Comparison of ENCODE assay signal across 12 cellular contexts in genomic region chr3:105334138-105334882, GRCh38. TPM values are rescaled to one million over a fixed set of nuclear protein-coding genes. Genes with fewer than 3 reads are reported as not detected.
DNase-seq lines count a peak whose midpoint lies in the region; ATAC-seq, FAIRE-seq and TF ChIP-seq lines count a peak whose summit lies in the region.
"Had no signal": no experiment of that assay in that cellular context is flagged by ENCODE, and none has a peak within 500 bp of the region (broad histone marks: within the 10 kb centered on the region; RNA-seq: fewer than 3 reads in every experiment).

No MANE protein-coding gene starts in this region.

- POLR2A ChIA-PET in GM12878 (lab: Charles Lee) (no interaction called here), A673 (lab: Charles Lee; ENCODE audit: low non-redundant PET) (no interaction called here)

- H3K36me3 ChIP-seq in GM12878 (ENCODE audit: control insufficient read depth in 2 of 2, insufficient read depth in 2 of 2, low read length in 1 of 2) (no peaks in the 10 kb centered on the region), A673 (ENCODE audit: insufficient read depth, low read length, poor library complexity, severe bottlenecking) (no peaks in the 10 kb centered on the region)

- no peaks in the 10 kb centered on the region for H3K79me2 ChIP-seq in GM12878 (ENCODE audit: control insufficient read depth, insufficient read depth, low read length)
- H3K79me2 ChIP-seq: parathyroid adenoma had no signal

- H3K4me3 ChIP-seq in GM12878 (no peak overlapping the region), A673 (ENCODE audit: low read depth, low read length, poor library complexity, severe bottlenecking) (no peak overlapping the region)

- BruUV-seq in GM12878 (replicated peaks; lab: Mats Ljungman, UMichigan): no TSS peak
- no TSS peak for BruUV-seq in A673 (replicated peaks; lab: Mats Ljungman, UMichigan)

- H3K4me1 ChIP-seq in GM12878 (ENCODE audit: control insufficient read depth, insufficient read depth, low read length): no peaks in the 10 kb centered on the region
- no peaks in the 10 kb centered on the region for H3K4me1 ChIP-seq in A673 (ENCODE audit: insufficient read depth, low read length, poor library complexity, severe bottlenecking)
- H3K4me1 ChIP-seq: parathyroid adenoma had no signal

- in situ Hi-C loops in GM12878 (cut with MboI): no loop called here

- H4K20me1 ChIP-seq in GM12878 (ENCODE audit: control insufficient read depth, insufficient read depth): no peaks in the 10 kb centered on the region

- no peak for FAIRE-seq in GM12878 (lab: Jason Lieb, UNC)

- CTCF ChIA-PET in GM12878 (lab: Yijun Ruan, JAX) (interaction anchor here (1.2 kb wide), 1 partner anchor 25 kb away, joined by 3 read pairs; no protein-coding TSS in a partner anchor), A673 (lab: Charles Lee) (no interaction called here)

- TF ChIP-seq EP300 in GM12878 (IDR thresholded peaks at IDR 0.05; ENCODE audit: borderline replicate concordance in 1 of 2, control insufficient read depth in 1 of 2, low read depth in 2 of 2, low read length in 2 of 2): no peak

- no peak overlapping the region for H3K9ac ChIP-seq in GM12878 (ENCODE audit: control insufficient read depth, insufficient read depth, low read length)
- H3K9ac ChIP-seq: parathyroid adenoma had no signal

- SMC1A ChIA-PET in GM12878 (lab: Charles Lee; ENCODE audit: uncharacterized antibody, unreplicated experiment): interaction anchor here (0.6 to 2.0 kb wide), 3 partner anchors 9 to 931 kb away, joined by 3 to 9 read pairs (median 6); no protein-coding TSS in a partner anchor

- TF ChIP-seq RAD21 in GM12878 (IDR thresholded peaks at IDR 0.05; ENCODE audit: insufficient read depth, low read depth, low read length): no peak

- intact Hi-C loops in GM12878 (cut with micrococcal nuclease; ENCODE audit: unreplicated experiment) (no loop called here), A673 (cut with micrococcal nuclease; ENCODE audit: unreplicated experiment) (no loop called here)

- ATAC-seq in GM18498 (IDR thresholded peaks at IDR 0.05; ENCODE audit: unreplicated experiment) (peak; percentile 57), GM21717 (IDR thresholded peaks at IDR 0.05; ENCODE audit: unreplicated experiment) (peak; percentile 86), HG03378 (IDR thresholded peaks at IDR 0.05; ENCODE audit: unreplicated experiment) (peak; percentile 79), GM12878 (peak; percentile 54)

- H3K4me2 ChIP-seq in GM12878 (ENCODE audit: control insufficient read depth, insufficient read depth): no peak overlapping the region

- 69% methylated on average over 1 of the region's 1 CpG for WGBS in GM12878 (ENCODE audit: insufficient coverage, insufficient replicate concordance, low lambda C conversion rate, missing lambda C conversion rate)

- TF ChIP-seq CTCF in GM12878 (IDR thresholded peaks at IDR 0.05 in 2 of 3, conservative IDR thresholded peaks at IDR 0.05 in 1 of 3; ENCODE audit: control insufficient read depth in 2 of 3, extremely low read depth in 1 of 3, insufficient read depth in 1 of 3, low read depth in 3 of 3, low read length in 3 of 3): no peak
- no peak for TF ChIP-seq CTCF in A673 (conservative IDR thresholded peaks at IDR 0.05; ENCODE audit: low read depth, low read length)

- DNase-seq in GM12878 (ENCODE audit: low read depth, low spot score) (no peak), OCI-M1 (lab: John Stamatoyannopoulos, UW) (no peak), NCI-H2107 treated with DMSO at 0.1 percent for 48 hours (lab: John Stamatoyannopoulos, UW; ENCODE audit: unreplicated experiment) (no peak), A673 (ENCODE audit: low spot score) (no peak)
- DNase-seq in activated CD4-positive, alpha-beta T cell treated with anti-CD3 and anti-CD28 coated beads for 4 hours: no peak
- DNase-seq: Calu3, islet precursor cell, NCI-H1436 treated with DMSO at 0.1 percent for 48 hours had no signal

- no peak overlapping the region for H2AFZ ChIP-seq in GM12878 (ENCODE audit: control insufficient read depth, low read depth, low read length)
- H2AFZ ChIP-seq: parathyroid adenoma had no signal

- H3K9me3 ChIP-seq in GM12878 (replicated peaks; ENCODE audit: control insufficient read depth, insufficient read depth, low read length): no peaks in the 10 kb centered on the region
- peaks cover 6% of the 10 kb centered on the region for H3K9me3 ChIP-seq in A673 (ENCODE audit: low read depth, low read length, poor library complexity, severe bottlenecking)

- no peak overlapping the region for H3K27ac ChIP-seq in GM12878 (ENCODE audit: control insufficient read depth, insufficient read depth)
- no peak overlapping the region for H3K27ac ChIP-seq in A673 (ENCODE audit: low read depth, low read length, poor library complexity, severe bottlenecking)
- H3K27ac ChIP-seq: parathyroid adenoma had no signal

- RAD21 ChIA-PET in GM12878 (lab: Charles Lee; ENCODE audit: unreplicated experiment): no interaction called here

- TF ChIP-seq POLR2A in GM12878 (IDR thresholded peaks at IDR 0.05; ENCODE audit: low read depth, low read length): no peak

- H3K27me3 ChIP-seq in GM12878 (replicated peaks in 1 of 2; ENCODE audit: control insufficient read depth in 2 of 2, insufficient read depth in 2 of 2, low read length in 1 of 2): no peaks in the 10 kb centered on the region
- no peaks in the 10 kb centered on the region for H3K27me3 ChIP-seq in A673 (replicated peaks; ENCODE audit: insufficient read depth, low read depth, low read length, poor library complexity)

TF ChIP-seq in GM12878, 131 proteins besides CTCF, POLR2A, EP300 and RAD21:
- peak; percentile 66 for TF ChIP-seq RUNX3 (IDR thresholded peaks at IDR 0.05; ENCODE audit: low read length)
- peak; percentile 32 for TF ChIP-seq JUNB (IDR thresholded peaks at IDR 0.05)
- peak; percentile 47 for TF ChIP-seq NFIC (IDR thresholded peaks at IDR 0.05; ENCODE audit: low read depth, low read length)
- TF ChIP-seq MTA3 (IDR thresholded peaks at IDR 0.05; ENCODE audit: borderline replicate concordance, low read length): no peak
- no peak for TF ChIP-seq NFXL1 (IDR thresholded peaks at IDR 0.05; ENCODE audit: borderline replicate concordance)
TF ChIP-seq in GM12878: peak in this region for 3.

RNA-seq across cellular contexts. Expression of gene ALCAM, which starts 32.4 kb away (rescaled TPM):
- total RNA-seq in GM12878 (2013; cell fraction: nucleolus; rRNA removed): 103 and 111 TPM in 2 replicates
- 37.2 and 44.0 TPM in 2 replicates for total RNA-seq in GM12878 (2014; rRNA removed)
- 49.7 and 52.1 TPM in 2 replicates for total RNA-seq in GM12878 (2014; rRNA removed; fragmentation: Illumina TruSeq; extraction: Trizol)
- 35.0 and 36.0 TPM in 2 replicates for total RNA-seq in GM12878 (2021)
- polyA plus RNA-seq in GM12878 (2011; ENCODE audit: low read depth): 10.0 TPM
- 54.2 and 77.4 TPM in 2 replicates for polyA plus RNA-seq in GM12878 (2011; rRNA removed)
- polyA plus RNA-seq in GM12878 (2011; cell fraction: cytosol; rRNA removed): 22.5 and 23.1 TPM in 2 replicates
- 31.0 and 45.6 TPM in 2 replicates for polyA plus RNA-seq in GM12878 (2011; cell fraction: nucleus; rRNA removed)
- 18.4 and 25.2 TPM in 2 replicates for polyA plus RNA-seq in GM12878 (2012)
- 37.9 and 53.6 TPM in 2 replicates for polyA plus RNA-seq in GM12878 (2014; fragmentation: Illumina TruSeq; extraction: Trizol)
- 10 to 100 TPM; 12.2 to 16.2 TPM for polyA plus RNA-seq in GM12878 (2014; fragmentation: Nextera tagmentation; extraction: Ambion mirVana)
- polyA plus RNA-seq in GM12878 (2014; rRNA removed): 18.8 and 20.7 TPM in 2 replicates
- polyA plus RNA-seq in GM12878 (2016; fragmentation: Nextera tagmentation; extraction: Ambion mirVana): 10 to 100 TPM; 27.5 to 29.2 TPM
- 61.7 and 118 TPM in 2 replicates for polyA minus RNA-seq in GM12878 (2011; rRNA and poly(A)+ RNA removed)
- 27.9 and 28.1 TPM in 2 replicates for polyA minus RNA-seq in GM12878 (2011; cell fraction: cytosol; rRNA and poly(A)+ RNA removed)
- polyA minus RNA-seq in GM12878 (2011; cell fraction: nucleus; rRNA and poly(A)+ RNA removed): 67.2 and 83.0 TPM in 2 replicates
- total RNA-seq in A673 (2021): 36.8 and 45.2 TPM in 2 replicates
